ENCODE assay signal across 13 cellular contexts in genomic region chr12:53601296-53601847, GRCh38.
A peak's percentile ranks its signal among the peaks of the same experiment; 100 is the strongest.
DNase-seq lines count a peak whose midpoint lies in the region; ATAC-seq and TF ChIP-seq lines count a peak whose summit lies in the region.
"Had no signal": no experiment of that assay in that cellular context is flagged by ENCODE, and none has a peak within 500 bp of the region (broad histone marks: within the 10 kb centered on the region; RNA-seq: fewer than 3 reads in every experiment).

No MANE protein-coding gene starts in this region.

- TF ChIP-seq CTCF in tibial artery (IDR thresholded peaks at IDR 0.05): no peak

- H3K27me3 ChIP-seq in tibial artery: no peaks in the 10 kb centered on the region

- H3K4me1 Mint-ChIP-seq in memory B cell: peaks cover 26% of the 10 kb centered on the region

- H3K9me3 ChIP-seq in tibial artery: no peaks in the 10 kb centered on the region

- peaks cover 0 to 10% (median 0%) of the 10 kb centered on the region in 3 donors for H3K36me3 ChIP-seq in tibial artery

- H3K4me3 Mint-ChIP-seq in memory B cell: peak overlapping the region; percentile 71
- H3K4me3 Mint-ChIP-seq: activated CD8-positive, alpha-beta T cell treated with anti-CD3 and anti-CD28 coated beads for 36 hours; stimulated activated naive CD8-positive, alpha-beta T cell treated with anti-CD3 and anti-CD28 coated beads, Interleukin-15, amount 100 ng/mL, for 72 hours had no signal

- peaks cover 15% of the 10 kb centered on the region for H3K36me3 Mint-ChIP-seq in memory B cell

- ATAC-seq in memory B cell (ENCODE audit: low read depth) (peak; percentile 59), GM19035 (IDR thresholded peaks at IDR 0.05; ENCODE audit: unreplicated experiment) (no peak)
- ATAC-seq: activated CD8-positive, alpha-beta T cell treated with anti-CD3 and anti-CD28 coated beads for 36 hours; esophagus mucosa; stimulated activated naive CD8-positive, alpha-beta T cell treated with anti-CD3 and anti-CD28 coated beads, Interleukin-15, amount 100 ng/mL, for 72 hours had no signal

- H3K27me3 Mint-ChIP-seq in memory B cell: no peaks in the 10 kb centered on the region
- H3K27me3 Mint-ChIP-seq: activated CD8-positive, alpha-beta T cell treated with anti-CD3 and anti-CD28 coated beads for 36 hours; stimulated activated naive CD8-positive, alpha-beta T cell treated with anti-CD3 and anti-CD28 coated beads, Interleukin-15, amount 100 ng/mL, for 72 hours had no signal

- peak overlapping the region; percentile 41 to 43 for H3K4me3 ChIP-seq in tibial artery

- H3K9me3 Mint-ChIP-seq in memory B cell: no peaks in the 10 kb centered on the region
- H3K9me3 Mint-ChIP-seq: activated CD8-positive, alpha-beta T cell treated with anti-CD3 and anti-CD28 coated beads for 36 hours; stimulated activated naive CD8-positive, alpha-beta T cell treated with anti-CD3 and anti-CD28 coated beads, Interleukin-15, amount 100 ng/mL, for 72 hours had no signal

- H3K27ac ChIP-seq in caudate nucleus (ENCODE audit: low read depth, low read length) (peak overlapping the region; percentile 72), tibial artery (peak overlapping the region; percentile 56 to 58)

- intact Hi-C loops in tibial artery (cut with DNase I; ENCODE audit: low total_unique reads): no loop called here

- peaks cover 0 to 56% (median 29%) of the 10 kb centered on the region in 4 donors for H3K4me1 ChIP-seq in tibial artery

- DNase-seq in DMS 273 (lab: John Stamatoyannopoulos, UW; ENCODE audit: unreplicated experiment) (peak; percentile 16), DMS 273 treated with DMSO at 0.1 percent for 48 hours (lab: John Stamatoyannopoulos, UW) (no peak), caudate nucleus (lab: John Stamatoyannopoulos, UW) (peak in 10 of 61 donors; percentile 2 to 31 (median 18)), memory B cell (ENCODE audit: low spot score in 2 of 2) (no peak), tibial artery (no peak), GDM1 (lab: John Stamatoyannopoulos, UW) (no peak)
- no peak for DNase-seq in activated naive CD4-positive, alpha-beta T cell treated with anti-CD3 and anti-CD28 coated beads, Interleukin-2, amount 50 U/mL, for 16 hours
- DNase-seq: activated CD8-positive, alpha-beta T cell treated with anti-CD3 and anti-CD28 coated beads for 36 hours; DND-41; NCI-H1436 treated with DMSO at 0.1 percent for 48 hours; stimulated activated naive CD8-positive, alpha-beta T cell treated with anti-CD3 and anti-CD28 coated beads, Interleukin-15, amount 100 ng/mL, for 72 hours had no signal

- H3K27ac Mint-ChIP-seq in memory B cell: peak overlapping the region; percentile 24
- H3K27ac Mint-ChIP-seq: activated CD8-positive, alpha-beta T cell treated with anti-CD3 and anti-CD28 coated beads for 36 hours; stimulated activated naive CD8-positive, alpha-beta T cell treated with anti-CD3 and anti-CD28 coated beads, Interleukin-15, amount 100 ng/mL, for 72 hours had no signal
